24 cellular contexts compared by ENCODE assay signal in the genomic region with DNA sequence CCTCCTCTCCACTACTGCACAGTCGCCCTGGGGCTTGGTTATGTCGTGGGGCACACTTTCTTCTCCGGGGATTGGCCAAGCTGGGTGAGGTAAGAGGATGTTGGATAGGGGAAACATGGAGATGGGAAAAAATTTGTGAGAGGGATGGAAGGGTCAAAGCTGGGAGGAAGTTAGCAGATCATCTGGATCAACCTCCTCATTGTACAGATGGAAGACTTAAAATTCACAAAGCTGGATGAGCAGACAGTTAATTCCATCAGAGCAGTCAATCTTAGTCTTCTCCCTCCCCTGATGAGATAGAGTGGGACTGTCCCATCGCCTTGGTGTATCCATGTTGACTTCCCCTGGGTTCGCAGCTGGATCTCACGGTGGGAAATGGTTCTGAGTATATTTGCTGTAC.
"Had no signal": no experiment of that assay in that cellular context is flagged by ENCODE, and none has a peak within 500 bp of the region (broad histone marks: within the 10 kb centered on the region; RNA-seq: fewer than 3 reads in every experiment).

No MANE protein-coding gene starts in this region.

- DNase-seq: activated CD4-positive, alpha-beta memory T cell treated with anti-CD3 and anti-CD28 coated beads for 36 hours; activated CD4-positive, alpha-beta T cell treated with anti-CD3 and anti-CD28 coated beads for 36 hours; activated CD4-positive, alpha-beta T cell treated with anti-CD3 and anti-CD28 coated beads, Interleukin-2, amount 10 ng/mL, durations not matched to agents 24 days and 14 days; activated CD4-positive, CD25-positive, alpha-beta regulatory T cell; activated CD4-positive, CD25-positive, alpha-beta regulatory T cell treated with anti-CD3 and anti-CD28 coated beads, Interleukin-2, amount 50 U/mL, for 72 hours; activated CD8-positive, alpha-beta memory T cell treated with anti-CD3 and anti-CD28 coated beads, Interleukin-2, amount 50 U/mL, for 48 hours; activated gamma-delta T cell; activated naive CD4-positive, alpha-beta T cell treated with anti-CD3 and anti-CD28 coated beads, Interleukin-2, amount 50 U/mL, for 16 hours; activated naive CD4-positive, alpha-beta T cell treated with Interleukin-2 at 50 U/mL for 16 hours; activated T-cell treated with anti-CD3 and anti-CD28 coated beads for 4 hours; activated T-cell treated with anti-CD3 and anti-CD28 coated beads, Interleukin-2, amount 50 U/mL, for 24 hours; activated T-cell treated with anti-CD3 and anti-CD28 coated beads, Interleukin-2, amount 50 U/mL, for 72 hours; amniotic stem cell; anterior cingulate cortex; brain microvascular endothelial cell; caudate nucleus; colonic mucosa; effector CD8-positive, alpha-beta T cell; foreskin fibroblast; heart left ventricle; T-helper 2 cell had no signal

- H3K9me3 ChIP-seq: colonic mucosa, heart left ventricle had no signal

- H3K4me3 ChIP-seq: colonic mucosa, heart left ventricle had no signal

- H3K27ac ChIP-seq: brain microvascular endothelial cell, colonic mucosa, heart left ventricle had no signal

- ATAC-seq: activated CD4-positive, alpha-beta T cell treated with anti-CD3 and anti-CD28 coated beads for 36 hours; activated T-cell treated with anti-CD3 and anti-CD28 coated beads, Interleukin-2, amount 50 U/mL, for 72 hours; esophagus mucosa; heart left ventricle had no signal

- H3K36me3 ChIP-seq: brain microvascular endothelial cell, colonic mucosa had no signal

- FAIRE-seq: astrocyte, frontal cortex had no signal

- H3K27me3 ChIP-seq: brain microvascular endothelial cell, colonic mucosa, heart left ventricle had no signal

- H3K4me1 ChIP-seq: colonic mucosa had no signal
